2 cellular contexts compared by ENCODE assay signal in the genomic region with DNA sequence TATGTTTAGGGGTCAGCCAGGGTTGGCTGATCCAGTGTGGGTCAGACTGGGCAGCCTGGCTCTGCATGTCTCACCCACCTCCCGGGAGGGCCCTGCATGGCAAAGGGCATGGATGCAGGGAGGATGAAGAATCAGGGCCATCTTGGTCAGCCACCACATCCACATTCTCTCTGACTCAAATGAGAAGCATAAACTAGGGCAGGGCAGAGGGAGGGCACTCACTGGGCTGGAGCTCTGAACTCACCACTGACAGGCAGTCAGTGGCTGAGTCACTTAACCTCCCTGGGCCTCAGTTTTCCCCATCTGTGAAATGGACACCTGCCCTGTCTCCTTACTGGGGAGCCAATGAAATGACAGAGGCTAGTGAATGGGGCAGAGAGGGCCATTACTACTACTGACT.
TF ChIP-seq lines count a peak whose summit lies in the region.

No MANE protein-coding gene starts in this region.

TF ChIP-seq in H1, 55 proteins besides CTCF, POLR2A, EP300 and RAD21:
- TF ChIP-seq, protein P1, sequence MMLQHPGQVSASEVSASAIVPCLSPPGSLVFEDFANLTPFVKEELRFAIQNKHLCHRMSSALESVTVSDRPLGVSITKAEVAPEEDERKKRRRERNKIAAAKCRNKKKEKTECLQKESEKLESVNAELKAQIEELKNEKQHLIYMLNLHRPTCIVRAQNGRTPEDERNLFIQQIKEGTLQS (IDR thresholded peaks at IDR 0.05; ENCODE audit: insufficient read depth, low read depth, low read length): no peak
- peak; percentile 28; the same call in 1 of the 2 replicates for TF ChIP-seq KDM1A (IDR thresholded peaks at IDR 0.05; ENCODE audit: borderline replicate concordance, low read length)

TF ChIP-seq in SK-N-SH treated with all-trans-retinoic acid at 6 μM for 48 hours, 23 proteins besides CTCF, POLR2A, EP300 and RAD21:
- TF ChIP-seq ZC3H10 (CRISPR knock-in tag; IDR thresholded peaks at IDR 0.05) (no peak), SNAI2 (CRISPR knock-in tag; IDR thresholded peaks at IDR 0.05) (no peak), ZFP3 (CRISPR knock-in tag; IDR thresholded peaks at IDR 0.05) (no peak), TCF4 (CRISPR knock-in tag; IDR thresholded peaks at IDR 0.05; ENCODE audit: borderline replicate concordance) (no peak), ZNF70 (CRISPR knock-in tag; IDR thresholded peaks at IDR 0.05) (no peak)
- TF ChIP-seq, protein P2, sequence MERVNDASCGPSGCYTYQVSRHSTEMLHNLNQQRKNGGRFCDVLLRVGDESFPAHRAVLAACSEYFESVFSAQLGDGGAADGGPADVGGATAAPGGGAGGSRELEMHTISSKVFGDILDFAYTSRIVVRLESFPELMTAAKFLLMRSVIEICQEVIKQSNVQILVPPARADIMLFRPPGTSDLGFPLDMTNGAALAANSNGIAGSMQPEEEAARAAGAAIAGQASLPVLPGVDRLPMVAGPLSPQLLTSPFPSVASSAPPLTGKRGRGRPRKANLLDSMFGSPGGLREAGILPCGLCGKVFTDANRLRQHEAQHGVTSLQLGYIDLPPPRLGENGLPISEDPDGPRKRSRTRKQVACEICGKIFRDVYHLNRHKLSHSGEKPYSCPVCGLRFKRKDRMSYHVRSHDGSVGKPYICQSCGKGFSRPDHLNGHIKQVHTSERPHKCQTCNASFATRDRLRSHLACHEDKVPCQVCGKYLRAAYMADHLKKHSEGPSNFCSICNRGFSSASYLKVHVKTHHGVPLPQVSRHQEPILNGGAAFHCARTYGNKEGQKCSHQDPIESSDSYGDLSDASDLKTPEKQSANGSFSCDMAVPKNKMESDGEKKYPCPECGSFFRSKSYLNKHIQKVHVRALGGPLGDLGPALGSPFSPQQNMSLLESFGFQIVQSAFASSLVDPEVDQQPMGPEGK (CRISPR knock-in tag; IDR thresholded peaks at IDR 0.05; ENCODE audit: borderline replicate concordance): no peak
